ENCODE assay signal across 2 cellular contexts in genomic region chr1:51115714-51116404, GRCh38.
TF ChIP-seq lines count a peak whose summit lies in the region.

No MANE protein-coding gene starts in this region.

TF ChIP-seq in IMR-90, 13 proteins besides CTCF, POLR2A, EP300 and RAD21:
- TF ChIP-seq MAZ (IDR thresholded peaks at IDR 0.05; ENCODE audit: borderline replicate concordance, low read depth, low read length) (no peak), MAFK (IDR thresholded peaks at IDR 0.05; ENCODE audit: low read depth, low read length) (peak; percentile 54)

TF ChIP-seq in SK-N-SH, 30 proteins besides CTCF, POLR2A, EP300 and RAD21:
- TF ChIP-seq TCF12 (IDR thresholded peaks at IDR 0.05), result no peak
- no peak for TF ChIP-seq GABPA (IDR thresholded peaks at IDR 0.05; ENCODE audit: low read depth)
- no peak for TF ChIP-seq USF2 (IDR thresholded peaks at IDR 0.05; ENCODE audit: borderline replicate concordance, low read depth, low read length)
TF ChIP-seq in SK-N-SH: peak in this region for 0.
